8 cellular contexts compared by ENCODE assay signal in the genomic region with DNA sequence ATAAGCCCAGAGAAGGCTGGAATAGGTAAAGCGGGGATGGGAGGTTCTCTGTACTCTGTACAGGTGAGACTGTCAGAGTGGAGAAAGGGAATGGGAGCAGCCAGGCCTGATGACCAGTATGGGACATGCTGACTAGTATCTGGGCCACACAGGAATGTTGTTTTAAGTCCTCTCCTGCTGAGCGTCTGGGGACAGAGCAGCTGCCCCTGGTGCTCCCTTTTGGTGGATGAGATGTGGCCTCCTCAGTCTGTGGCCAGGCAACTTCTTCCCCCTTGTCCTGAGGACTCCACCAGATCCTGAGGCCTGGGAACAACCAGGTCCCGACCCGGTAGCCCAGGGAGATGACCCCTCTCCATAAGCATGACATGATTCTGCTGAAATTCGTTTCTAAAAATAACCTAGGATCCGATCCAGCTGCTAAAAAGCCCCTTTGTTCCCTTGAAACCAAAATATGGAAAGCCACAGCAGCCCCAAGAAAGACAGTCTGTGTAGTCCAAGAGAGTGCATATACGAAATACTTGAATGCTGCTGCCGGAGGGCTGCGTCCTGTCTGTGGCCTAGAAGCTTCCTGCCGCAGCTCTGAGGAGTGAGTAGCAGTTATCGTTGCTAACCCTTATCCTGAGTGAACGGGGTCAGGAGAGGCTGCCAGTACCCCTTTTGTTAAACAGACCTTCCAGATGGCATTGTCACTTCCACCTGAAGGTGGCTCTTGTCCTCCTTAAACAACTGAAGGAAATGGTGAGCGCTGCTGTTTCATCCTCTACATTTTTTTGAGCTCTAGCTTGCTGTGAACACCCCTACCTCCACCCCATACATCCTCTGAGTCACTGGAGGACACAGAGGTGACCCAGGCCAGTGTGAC. TPM values are rescaled to one million over a fixed set of nuclear protein-coding genes. Genes with fewer than 3 reads are reported as not detected.
DNase-seq lines count a peak whose midpoint lies in the region; ATAC-seq and TF ChIP-seq lines count a peak whose summit lies in the region.

No MANE protein-coding gene starts in this region.

- peak overlapping the region; percentile 80 to 87 for H3K27ac ChIP-seq in thoracic aorta

- H3K9me3 ChIP-seq in thoracic aorta: no peaks in the 10 kb centered on the region

- peaks cover 11% of the 10 kb centered on the region for H3K36me3 Mint-ChIP-seq in activated T-cell treated with anti-CD3 and anti-CD28 coated beads, Interleukin-2, amount 50 U/mL, for 4 hours (ENCODE audit: insufficient read depth)

- DNase-seq in DMS153 (lab: John Stamatoyannopoulos, UW) (peak; percentile 26), DMS153 treated with DMSO at 0.1 percent for 48 hours (lab: John Stamatoyannopoulos, UW; ENCODE audit: unreplicated experiment) (no peak), OCI-M1 (lab: John Stamatoyannopoulos, UW) (peak; percentile 87), fibroblast of gingiva (ENCODE audit: low read depth) (peak; percentile 84), omental fat pad (ENCODE audit: low spot score) (peak; percentile 32), thoracic aorta (ENCODE audit: low spot score) (peak; percentile 62), NCI-H526 treated with DMSO at 0.1 percent for 48 hours (lab: John Stamatoyannopoulos, UW) (no peak)
- peak; percentile 61 for DNase-seq in activated T-cell treated with anti-CD3 and anti-CD28 coated beads, Interleukin-2, amount 50 U/mL, for 4 hours

- H3K27me3 Mint-ChIP-seq in activated T-cell treated with anti-CD3 and anti-CD28 coated beads, Interleukin-2, amount 50 U/mL, for 4 hours (ENCODE audit: low read depth): no peaks in the 10 kb centered on the region

- peak overlapping the region; percentile 57 for H3K4me3 Mint-ChIP-seq in activated T-cell treated with anti-CD3 and anti-CD28 coated beads, Interleukin-2, amount 50 U/mL, for 4 hours

- TF ChIP-seq CTCF in omental fat pad (IDR thresholded peaks at IDR 0.05) (no peak), thoracic aorta (IDR thresholded peaks at IDR 0.05) (no peak)

- no peak overlapping the region for H3K4me3 ChIP-seq in thoracic aorta

- peaks cover 66% of the 10 kb centered on the region for H3K4me1 Mint-ChIP-seq in activated T-cell treated with anti-CD3 and anti-CD28 coated beads, Interleukin-2, amount 50 U/mL, for 4 hours (ENCODE audit: low read depth)

- H3K4me1 ChIP-seq in thoracic aorta (ENCODE audit: control insufficient read depth in 1 of 2, low read depth in 2 of 2): peaks cover 41 to 73% of the 10 kb centered on the region in 2 donors

- no peaks in the 10 kb centered on the region for H3K27me3 ChIP-seq in thoracic aorta (replicated peaks; ENCODE audit: insufficient read depth)

- H3K36me3 ChIP-seq in thoracic aorta: no peaks in the 10 kb centered on the region

- peak; percentile 90 to 91 for ATAC-seq in activated T-cell treated with anti-CD3 and anti-CD28 coated beads, Interleukin-2, amount 50 U/mL, for 4 hours
- ATAC-seq in omental fat pad (ENCODE audit: low FRiP score): peak; percentile 76
- peak; percentile 62 for ATAC-seq in thoracic aorta (ENCODE audit: insufficient number of reproducible peaks, low FRiP score, low read depth)

- H3K9me3 Mint-ChIP-seq in activated T-cell treated with anti-CD3 and anti-CD28 coated beads, Interleukin-2, amount 50 U/mL, for 4 hours: no peaks in the 10 kb centered on the region

RNA-seq across cellular contexts. Expression of a gene that starts 47.1 kb away (rescaled TPM):
- total RNA-seq in activated T-cell treated with anti-CD3 and anti-CD28 coated beads, Interleukin-2, amount 50 U/mL, for 4 hours: 10 to 100 TPM in 2 of 3 donors, 1 to 10 TPM in 1; 6.1 to 17.0 (median 12.1) TPM
- 100 to 1,000 TPM in 3 of 4 donors, 10 to 100 TPM in 1; 90.4 to 212 (median 146) TPM for total RNA-seq in omental fat pad
- 100 to 1,000 TPM; 131 to 138 TPM for total RNA-seq in thoracic aorta

Comparison
In these comparisons a context has a peak if more than half of its experiments do, and no peak if none do; other contexts are left out.
1. DNase-seq: peak in DMS153 (single experiment), OCI-M1 (single experiment), activated T-cell treated with anti-CD3 and anti-CD28 coated beads, Interleukin-2, amount 50 U/mL, for 4 hours (single experiment), fibroblast of gingiva (single experiment), omental fat pad (single experiment) and thoracic aorta (single experiment); none in DMS153 treated with DMSO at 0.1 percent for 48 hours (single experiment) and NCI-H526 treated with DMSO at 0.1 percent for 48 hours (single experiment).
2. RNA of a gene that starts 47.1 kb away (total RNA-seq): 90.4 to 212 TPM in omental fat pad and 131 to 138 TPM in thoracic aorta; 6.1 to 17.0 TPM in activated T-cell treated with anti-CD3 and anti-CD28 coated beads, Interleukin-2, amount 50 U/mL, for 4 hours; every median in the first group is over 4 times any median in the second.
3. Peak in every context shown above with its lines, with median percentiles within 50 percentile points of each other: ATAC-seq.